1 cellular context compared by ENCODE assay signal in the genomic region with DNA sequence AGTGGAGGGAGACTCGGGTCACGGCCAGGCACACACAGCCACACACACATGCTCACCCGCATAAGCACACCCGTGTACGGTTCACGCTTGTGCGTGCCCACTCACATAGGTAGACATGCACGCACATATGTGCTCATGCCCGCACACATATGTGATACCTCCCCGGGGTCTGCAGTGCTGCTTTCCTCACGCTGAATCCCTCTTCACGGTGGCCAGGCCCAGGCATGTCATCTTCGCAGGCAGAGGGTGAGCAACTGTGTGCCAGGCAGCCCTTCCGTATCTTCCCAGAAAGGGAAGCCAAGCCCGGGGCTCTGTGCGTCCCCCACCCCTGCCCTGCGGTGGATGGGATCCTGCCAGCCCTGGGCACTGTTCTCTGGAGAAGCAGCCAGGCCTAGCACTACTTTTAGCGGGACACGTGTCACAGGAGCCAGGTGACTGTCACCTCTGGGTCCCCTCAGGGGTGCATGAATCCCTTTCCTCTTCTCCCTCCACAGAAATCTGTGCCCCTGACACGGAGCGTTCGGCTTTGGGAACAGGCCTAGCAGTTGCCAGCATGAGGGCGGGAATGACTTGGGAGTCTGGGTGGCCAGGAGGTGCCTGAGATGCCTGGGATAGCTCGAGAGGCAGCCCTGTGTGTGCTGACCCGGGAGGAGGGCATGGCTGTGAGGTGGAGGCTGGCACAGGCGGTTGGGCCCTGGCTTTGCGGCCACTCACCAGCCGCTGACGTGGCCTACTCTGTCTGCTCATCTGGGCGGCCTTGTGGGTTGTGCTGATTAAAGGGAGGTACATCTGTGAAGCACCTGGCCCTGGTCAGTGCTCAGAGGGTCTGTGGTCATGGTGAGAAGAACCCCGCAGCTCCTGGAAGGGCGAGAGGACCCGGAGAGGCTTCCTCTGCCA.
TF ChIP-seq lines count a peak whose summit lies in the region.

No MANE protein-coding gene starts in this region.

TF ChIP-seq in HepG2, 621 proteins besides CTCF, POLR2A, EP300 and RAD21 (continued from another document and continues in another):
- 0 out of 2 replicates have a peak, but pooled peaks have one; percentile 15 for TF ChIP-seq ZNF713 (CRISPR knock-in tag; IDR thresholded peaks at IDR 0.05)
- TF ChIP-seq AGO2 (optimal IDR thresholded peaks at IDR 0.05; ENCODE audit: low read depth, low read length): peak; percentile 47
- TF ChIP-seq XBP1 (CRISPR knock-in tag; IDR thresholded peaks at IDR 0.05): no peak
- TF ChIP-seq ZNF572 (CRISPR knock-in tag; IDR thresholded peaks at IDR 0.05): 0 out of 2 replicates have a peak, but pooled peaks have one; percentile 51
- peak; percentile 9 for TF ChIP-seq ZNF883 (CRISPR knock-in tag; IDR thresholded peaks at IDR 0.05; ENCODE audit: not compliant biosample characterization)
- no peak for TF ChIP-seq KMT2B (CRISPR knock-in tag; IDR thresholded peaks at IDR 0.05)
- TF ChIP-seq ZNF784 (CRISPR knock-in tag; IDR thresholded peaks at IDR 0.05; ENCODE audit: borderline replicate concordance): 0 out of 2 replicates have a peak, but pooled peaks have one; percentile 7
- TF ChIP-seq ZNF33B (CRISPR knock-in tag; IDR thresholded peaks at IDR 0.05): 0 out of 2 replicates have a peak, but pooled peaks have one; percentile 4
- no peak for TF ChIP-seq SUZ12 (IDR thresholded peaks at IDR 0.05; ENCODE audit: low read depth, low read length)
- 0 out of 2 replicates have a peak, but pooled peaks have one; percentile 39 for TF ChIP-seq ATRX (CRISPR knock-in tag; IDR thresholded peaks at IDR 0.05; ENCODE audit: borderline replicate concordance)
- TF ChIP-seq, protein P1, sequence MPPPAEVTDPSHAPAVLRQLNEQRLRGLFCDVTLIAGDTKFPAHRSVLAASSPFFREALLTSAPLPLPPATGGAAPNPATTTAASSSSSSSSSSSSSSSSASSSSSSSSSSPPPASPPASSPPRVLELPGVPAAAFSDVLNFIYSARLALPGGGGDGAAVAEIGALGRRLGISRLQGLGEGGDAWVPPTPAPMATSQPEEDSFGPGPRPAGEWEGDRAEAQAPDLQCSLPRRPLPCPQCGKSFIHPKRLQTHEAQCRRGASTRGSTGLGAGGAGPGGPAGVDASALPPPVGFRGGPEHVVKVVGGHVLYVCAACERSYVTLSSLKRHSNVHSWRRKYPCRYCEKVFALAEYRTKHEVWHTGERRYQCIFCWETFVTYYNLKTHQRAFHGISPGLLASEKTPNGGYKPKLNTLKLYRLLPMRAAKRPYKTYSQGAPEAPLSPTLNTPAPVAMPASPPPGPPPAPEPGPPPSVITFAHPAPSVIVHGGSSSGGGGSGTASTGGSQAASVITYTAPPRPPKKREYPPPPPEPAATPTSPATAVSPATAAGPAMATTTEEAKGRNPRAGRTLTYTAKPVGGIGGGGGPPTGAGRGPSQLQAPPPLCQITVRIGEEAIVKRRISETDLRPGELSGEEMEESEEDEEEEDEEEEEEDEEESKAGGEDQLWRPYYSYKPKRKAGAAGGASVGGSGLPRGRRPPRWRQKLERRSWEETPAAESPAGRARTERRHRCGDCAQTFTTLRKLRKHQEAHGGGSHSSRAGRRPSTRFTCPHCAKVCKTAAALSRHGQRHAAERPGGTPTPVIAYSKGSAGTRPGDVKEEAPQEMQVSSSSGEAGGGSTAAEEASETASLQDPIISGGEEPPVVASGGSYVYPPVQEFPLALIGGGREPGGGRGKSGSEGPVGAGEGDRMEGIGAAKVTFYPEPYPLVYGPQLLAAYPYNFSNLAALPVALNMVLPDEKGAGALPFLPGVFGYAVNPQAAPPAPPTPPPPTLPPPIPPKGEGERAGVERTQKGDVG (CRISPR knock-in tag; IDR thresholded peaks at IDR 0.05; ENCODE audit: borderline replicate concordance): peak; percentile 80; the same call in 1 of the 2 replicates
- no peak for TF ChIP-seq AKNA (CRISPR knock-in tag; IDR thresholded peaks at IDR 0.05; ENCODE audit: borderline replicate concordance)
- no peak for TF ChIP-seq SIN3B (IDR thresholded peaks at IDR 0.05; ENCODE audit: low read length)
- 0 out of 2 replicates have a peak, but pooled peaks have one; percentile 5 for TF ChIP-seq GFI1 (CRISPR knock-in tag; IDR thresholded peaks at IDR 0.05; ENCODE audit: borderline replicate concordance)
- TF ChIP-seq FOXO1 (CRISPR knock-in tag; IDR thresholded peaks at IDR 0.05): no peak
- peak; percentile 64; the same call in 1 of the 2 replicates for TF ChIP-seq ZNF30 (CRISPR knock-in tag; IDR thresholded peaks at IDR 0.05)
- 0 out of 2 replicates have a peak, but pooled peaks have one; percentile 79 for TF ChIP-seq ZFYVE20 (CRISPR knock-in tag; IDR thresholded peaks at IDR 0.05; ENCODE audit: borderline replicate concordance, low read depth)
- no peak for TF ChIP-seq ZBTB20 (CRISPR knock-in tag; IDR thresholded peaks at IDR 0.05; ENCODE audit: borderline replicate concordance, low read depth)
- TF ChIP-seq, protein P2, sequence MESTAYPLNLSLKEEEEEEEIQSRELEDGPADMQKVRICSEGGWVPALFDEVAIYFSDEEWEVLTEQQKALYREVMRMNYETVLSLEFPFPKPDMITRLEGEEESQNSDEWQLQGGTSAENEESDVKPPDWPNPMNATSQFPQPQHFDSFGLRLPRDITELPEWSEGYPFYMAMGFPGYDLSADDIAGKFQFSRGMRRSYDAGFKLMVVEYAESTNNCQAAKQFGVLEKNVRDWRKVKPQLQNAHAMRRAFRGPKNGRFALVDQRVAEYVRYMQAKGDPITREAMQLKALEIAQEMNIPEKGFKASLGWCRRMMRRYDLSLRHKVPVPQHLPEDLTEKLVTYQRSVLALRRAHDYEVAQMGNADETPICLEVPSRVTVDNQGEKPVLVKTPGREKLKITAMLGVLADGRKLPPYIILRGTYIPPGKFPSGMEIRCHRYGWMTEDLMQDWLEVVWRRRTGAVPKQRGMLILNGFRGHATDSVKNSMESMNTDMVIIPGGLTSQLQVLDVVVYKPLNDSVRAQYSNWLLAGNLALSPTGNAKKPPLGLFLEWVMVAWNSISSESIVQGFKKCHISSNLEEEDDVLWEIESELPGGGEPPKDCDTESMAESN (CRISPR knock-in tag; conservative IDR thresholded peaks at IDR 0.05): 0 out of 2 replicates have a peak, but pooled peaks have one; percentile 18
- TF ChIP-seq, protein P3, sequence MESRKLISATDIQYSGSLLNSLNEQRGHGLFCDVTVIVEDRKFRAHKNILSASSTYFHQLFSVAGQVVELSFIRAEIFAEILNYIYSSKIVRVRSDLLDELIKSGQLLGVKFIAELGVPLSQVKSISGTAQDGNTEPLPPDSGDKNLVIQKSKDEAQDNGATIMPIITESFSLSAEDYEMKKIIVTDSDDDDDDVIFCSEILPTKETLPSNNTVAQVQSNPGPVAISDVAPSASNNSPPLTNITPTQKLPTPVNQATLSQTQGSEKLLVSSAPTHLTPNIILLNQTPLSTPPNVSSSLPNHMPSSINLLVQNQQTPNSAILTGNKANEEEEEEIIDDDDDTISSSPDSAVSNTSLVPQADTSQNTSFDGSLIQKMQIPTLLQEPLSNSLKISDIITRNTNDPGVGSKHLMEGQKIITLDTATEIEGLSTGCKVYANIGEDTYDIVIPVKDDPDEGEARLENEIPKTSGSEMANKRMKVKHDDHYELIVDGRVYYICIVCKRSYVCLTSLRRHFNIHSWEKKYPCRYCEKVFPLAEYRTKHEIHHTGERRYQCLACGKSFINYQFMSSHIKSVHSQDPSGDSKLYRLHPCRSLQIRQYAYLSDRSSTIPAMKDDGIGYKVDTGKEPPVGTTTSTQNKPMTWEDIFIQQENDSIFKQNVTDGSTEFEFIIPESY (CRISPR knock-in tag; IDR thresholded peaks at IDR 0.05): peak; percentile 43; the same call in 1 of the 2 replicates
- TF ChIP-seq ZFP90 (CRISPR knock-in tag; IDR thresholded peaks at IDR 0.05; ENCODE audit: borderline replicate concordance): no peak; the same call in 1 of the 2 replicates
- TF ChIP-seq SNAI1 (CRISPR knock-in tag; IDR thresholded peaks at IDR 0.05; ENCODE audit: borderline replicate concordance): no peak
- TF ChIP-seq ZSCAN20 (CRISPR knock-in tag; IDR thresholded peaks at IDR 0.05; ENCODE audit: borderline replicate concordance): no peak
- TF ChIP-seq HDAC1 (CRISPR knock-in tag; IDR thresholded peaks at IDR 0.05): no peak
- TF ChIP-seq, protein P4, sequence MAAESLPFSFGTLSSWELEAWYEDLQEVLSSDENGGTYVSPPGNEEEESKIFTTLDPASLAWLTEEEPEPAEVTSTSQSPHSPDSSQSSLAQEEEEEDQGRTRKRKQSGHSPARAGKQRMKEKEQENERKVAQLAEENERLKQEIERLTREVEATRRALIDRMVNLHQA (CRISPR knock-in tag; IDR thresholded peaks at IDR 0.05): no peak
- peak; percentile 12; the same call in 1 of the 2 replicates for TF ChIP-seq NRL (CRISPR knock-in tag; IDR thresholded peaks at IDR 0.05; ENCODE audit: borderline replicate concordance)
- TF ChIP-seq, protein P5, sequence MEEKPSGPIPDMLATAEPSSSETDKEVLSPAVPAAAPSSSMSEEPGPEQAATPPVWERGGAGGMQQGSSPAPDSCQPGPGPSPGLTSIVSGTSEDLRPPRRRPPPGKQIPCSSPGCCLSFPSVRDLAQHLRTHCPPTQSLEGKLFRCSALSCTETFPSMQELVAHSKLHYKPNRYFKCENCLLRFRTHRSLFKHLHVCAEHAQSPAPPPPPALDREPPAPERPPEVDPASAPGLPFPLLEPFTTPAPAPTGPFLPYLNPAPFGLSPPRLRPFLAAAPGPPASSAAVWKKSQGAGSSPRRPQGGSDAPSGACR (CRISPR knock-in tag; IDR thresholded peaks at IDR 0.05): no peak
- TF ChIP-seq AGO1 (IDR thresholded peaks at IDR 0.05; ENCODE audit: low read depth, low read length, poor library complexity, severe bottlenecking): no peak
- TF ChIP-seq EEA1 (CRISPR knock-in tag; IDR thresholded peaks at IDR 0.05; ENCODE audit: borderline replicate concordance): peak; percentile 79; the same call in 1 of the 2 replicates
- 0 out of 2 replicates have a peak, but pooled peaks have one; percentile 62 for TF ChIP-seq FOXO4 (CRISPR knock-in tag; conservative IDR thresholded peaks at IDR 0.05)
- 0 out of 2 replicates have a peak, but pooled peaks have one; percentile 3 for TF ChIP-seq TAF1 (CRISPR knock-in tag; IDR thresholded peaks at IDR 0.05)
- no peak for TF ChIP-seq ZNF547 (CRISPR knock-in tag; IDR thresholded peaks at IDR 0.05)
- no peak for TF ChIP-seq SP4 (CRISPR knock-in tag; IDR thresholded peaks at IDR 0.05)
- no peak for TF ChIP-seq PHB2 (IDR thresholded peaks at IDR 0.05; ENCODE audit: partially characterized antibody)
- no peak for TF ChIP-seq DNMT1 (CRISPR knock-in tag; IDR thresholded peaks at IDR 0.05)
- no peak for TF ChIP-seq SMC3 (IDR thresholded peaks at IDR 0.05; ENCODE audit: low read length)
- TF ChIP-seq NFIB (CRISPR knock-in tag; IDR thresholded peaks at IDR 0.05; ENCODE audit: borderline replicate concordance): peak; percentile 77; the same call in 1 of the 2 replicates
- TF ChIP-seq ZNF558 (CRISPR knock-in tag; IDR thresholded peaks at IDR 0.05; ENCODE audit: borderline replicate concordance): 0 out of 2 replicates have a peak, but pooled peaks have one; percentile 0
- TF ChIP-seq CENPT (CRISPR knock-in tag; IDR thresholded peaks at IDR 0.05; ENCODE audit: low read depth): 0 out of 2 replicates have a peak, but pooled peaks have one; percentile 55
- 0 out of 2 replicates have a peak, but pooled peaks have one; percentile 16 for TF ChIP-seq HNRNPL (IDR thresholded peaks at IDR 0.05; ENCODE audit: low read depth, low read length)
- TF ChIP-seq KLF13 (CRISPR knock-in tag; IDR thresholded peaks at IDR 0.05): no peak
- TF ChIP-seq PTBP1 (IDR thresholded peaks at IDR 0.05; ENCODE audit: low read depth, low read length, poor library complexity, severe bottlenecking): no peak
